Comparison of ENCODE assay signal across 8 cellular contexts in genomic region chr10:13056461-13057077, GRCh38. TPM values are rescaled to one million over a fixed set of nuclear protein-coding genes. Genes with fewer than 3 reads are reported as not detected.
DNase-seq lines count a peak whose midpoint lies in the region; ATAC-seq and TF ChIP-seq lines count a peak whose summit lies in the region.
"Had no signal": no experiment of that assay in that cellular context is flagged by ENCODE, and none has a peak within 500 bp of the region (broad histone marks: within the 10 kb centered on the region; RNA-seq: fewer than 3 reads in every experiment).

No MANE protein-coding gene starts in this region.

- H3K36me3 Mint-ChIP-seq in endothelial cell (ENCODE audit: low read depth, unreplicated experiment) (no peaks in the 10 kb centered on the region), progenitor cell of endocrine pancreas (ENCODE audit: insufficient read depth) (no peaks in the 10 kb centered on the region)

- intact Hi-C loops in left cardiac atrium (cut with DNase I) = loop anchor here in 1 of 2 donors (5.0 kb wide), 1 partner anchor 139 kb away; no protein-coding TSS in a partner anchor
- intact Hi-C loops in adrenal gland (cut with DNase I) = no loop called here

- TF ChIP-seq POLR2A in adrenal gland (IDR thresholded peaks at IDR 0.05) = no peak

- no peaks in the 10 kb centered on the region for H3K27me3 ChIP-seq in adrenal gland

- H3K36me3 ChIP-seq in adrenal gland (replicated peaks in 1 of 2) = no peaks in the 10 kb centered on the region

- no peak overlapping the region for H3K4me3 ChIP-seq in adrenal gland

- no peak overlapping the region for H3K27ac ChIP-seq in adrenal gland

- no peaks in the 10 kb centered on the region for H3K9me3 ChIP-seq in adrenal gland (replicated peaks in 1 of 3)

- no peak for ATAC-seq in HG02970 (IDR thresholded peaks at IDR 0.05; ENCODE audit: low FRiP score, unreplicated experiment)
- no peak for ATAC-seq in left cardiac atrium

- peaks cover 1% of the 10 kb centered on the region for H3K27me3 Mint-ChIP-seq in endothelial cell (ENCODE audit: unreplicated experiment)
- H3K27me3 Mint-ChIP-seq in progenitor cell of endocrine pancreas = peaks cover 6% of the 10 kb centered on the region

- WGBS in adrenal gland, 4 donors = 82 to 88% (median 83%) methylated on average over 6 of the region's 6 CpGs

- DNase-seq in ELR (ENCODE audit: low read depth) = peak; percentile 15
- peak; percentile 1 for DNase-seq in NCI-H526 treated with DMSO at 0.1 percent for 48 hours (lab: John Stamatoyannopoulos, UW)
- peak; percentile 19 for DNase-seq in endothelial cell (ENCODE audit: low spot score)
- DNase-seq in progenitor cell of endocrine pancreas (ENCODE audit: low spot score, unreplicated experiment) = no peak
- DNase-seq in left cardiac atrium = no peak
- no peak for DNase-seq in adrenal gland

- H3K27ac Mint-ChIP-seq in endothelial cell (ENCODE audit: unreplicated experiment) (no peak overlapping the region), progenitor cell of endocrine pancreas (no peak overlapping the region)
- H3K27ac Mint-ChIP-seq: T-helper 2 cell treated with Interferon-gamma antibody and Interleukin-4, amounts not matched to agents 5 μg/mL and 100 μg/mL, for 36 hours had no signal

- TF ChIP-seq CTCF in endothelial cell (IDR thresholded peaks at IDR 0.05; ENCODE audit: unreplicated experiment) (no peak), progenitor cell of endocrine pancreas (IDR thresholded peaks at IDR 0.05; ENCODE audit: unreplicated experiment) (peak; percentile 53), adrenal gland (IDR thresholded peaks at IDR 0.05) (peak in 2 of 6 experiments; percentile 13 to 28)

- no peaks in the 10 kb centered on the region for H3K4me1 ChIP-seq in adrenal gland (replicated peaks in 1 of 2)

- H3K4me3 Mint-ChIP-seq in endothelial cell (ENCODE audit: unreplicated experiment) (no peak overlapping the region), progenitor cell of endocrine pancreas (ENCODE audit: low read depth) (no peak overlapping the region)
- H3K4me3 Mint-ChIP-seq: T-helper 2 cell treated with Interferon-gamma antibody and Interleukin-4, amounts not matched to agents 5 μg/mL and 100 μg/mL, for 36 hours had no signal

- H3K4me1 Mint-ChIP-seq in endothelial cell (ENCODE audit: unreplicated experiment) (no peaks in the 10 kb centered on the region), progenitor cell of endocrine pancreas (ENCODE audit: low read depth) (peaks cover 2% of the 10 kb centered on the region)

- no peaks in the 10 kb centered on the region for H3K9me3 Mint-ChIP-seq in endothelial cell (ENCODE audit: unreplicated experiment)
- H3K9me3 Mint-ChIP-seq in progenitor cell of endocrine pancreas (ENCODE audit: low read depth) = no peaks in the 10 kb centered on the region
- H3K9me3 Mint-ChIP-seq: T-helper 2 cell treated with Interferon-gamma antibody and Interleukin-4, amounts not matched to agents 5 μg/mL and 100 μg/mL, for 36 hours had no signal

RNA-seq across cellular contexts. Expression of gene OPTN, which starts 43.4 kb away (rescaled TPM):
- total RNA-seq in endothelial cell (ENCODE audit: unreplicated experiment) = 36.3 TPM
- total RNA-seq in progenitor cell of endocrine pancreas = 6.2 and 6.8 TPM in 2 replicates
- total RNA-seq in left cardiac atrium = 100 to 1,000 TPM in 1 of 2 donors, 10 to 100 TPM in 1; 95.1 to 123 TPM
- 100 to 1,000 TPM in 4 of 8 donors, 10 to 100 TPM in 4; 77.9 to 124 (median 98.8) TPM for total RNA-seq in adrenal gland
- polyA plus RNA-seq in adrenal gland = 10 to 100 TPM; 63.2 to 88.9 (median 69.2) TPM

RNA-seq across cellular contexts. Expression of gene CCDC3, which starts 55.1 kb away (rescaled TPM):
- 26.1 TPM for total RNA-seq in endothelial cell (ENCODE audit: unreplicated experiment)
- total RNA-seq in progenitor cell of endocrine pancreas = 1.1 and 1.6 TPM in 2 replicates
- total RNA-seq in left cardiac atrium = 10 to 100 TPM in 1 of 2 donors, 1 to 10 TPM in 1; 8.7 to 25.5 TPM
- 1 to 10 TPM; 1.6 to 9.5 (median 4.6) TPM for total RNA-seq in adrenal gland
- polyA plus RNA-seq in adrenal gland = 1 to 10 TPM; 3.2 to 9.9 (median 6.9) TPM

Comparison
In these comparisons a context has a peak if more than half of its experiments do, and no peak if none do; other contexts are left out.
1. DNase-seq: peak in ELR (single experiment), NCI-H526 treated with DMSO at 0.1 percent for 48 hours (single experiment) and endothelial cell (single experiment); none in progenitor cell of endocrine pancreas (single experiment), left cardiac atrium (single experiment) and adrenal gland (0 of 7).